ENCODE assay signal across 8 cellular contexts in genomic region chr7:17298102-17298839, GRCh38. TPM values are rescaled to one million over a fixed set of nuclear protein-coding genes. Genes with fewer than 3 reads are reported as not detected.
DNase-seq lines count a peak whose midpoint lies in the region; ATAC-seq lines count a peak whose summit lies in the region.

Gene AHR (plus strand): TSS chr7:17298652. CDS start chr7:17299265, 613 bp downstream.

- H3K27me3 Mint-ChIP-seq in activated T-helper 2 cell treated with anti-CD3 and anti-CD28 coated beads, Interferon-gamma antibody, Interleukin-2, Interleukin-4, amounts not matched to agents 10 μg/mL and 5 μg/mL and 100 μg/mL, durations not matched to agents 14 hours and 24 hours and 36 hours (ENCODE audit: low read depth), result peaks cover 2% of the 10 kb centered on the region
- no peaks in the 10 kb centered on the region for H3K27me3 Mint-ChIP-seq in natural killer cell treated with Interleukin-12 subunit alpha and Interleukin-12 subunit beta and Interleukin-15 and Interleukin-18, amount 100 ng/mL, for 72 hours

- H3K36me3 ChIP-seq in HUES6 (ENCODE audit: control insufficient read depth, insufficient read depth, low read length), result no peaks in the 10 kb centered on the region

- H3K9me3 ChIP-seq in HUES6 (ENCODE audit: control insufficient read depth, insufficient read depth, low read depth, low read length), result no peaks in the 10 kb centered on the region

- H3K27ac Mint-ChIP-seq in activated T-helper 2 cell treated with anti-CD3 and anti-CD28 coated beads, Interferon-gamma antibody, Interleukin-2, Interleukin-4, amounts not matched to agents 10 μg/mL and 5 μg/mL and 100 μg/mL, durations not matched to agents 14 hours and 24 hours and 36 hours, result peak within 1 kb of the TSS; percentile 95
- H3K27ac Mint-ChIP-seq in natural killer cell treated with Interleukin-12 subunit alpha and Interleukin-12 subunit beta and Interleukin-15 and Interleukin-18, amount 100 ng/mL, for 72 hours, result peak within 1 kb of the TSS; percentile 76 to 92

- H3K4me3 ChIP-seq in HUES6 (ENCODE audit: low read depth, low read length), result peak within 1 kb of the TSS; percentile 76

- intact Hi-C loops in activated T-helper 2 cell treated with anti-CD3 and anti-CD28 coated beads, Interferon-gamma antibody, Interleukin-2, Interleukin-4, amounts not matched to agents 10 μg/mL and 5 μg/mL and 100 μg/mL, durations not matched to agents 14 hours and 24 hours and 36 hours (cut with micrococcal nuclease), result loop anchor here (1.0 to 5.0 kb wide), 8 partner anchors 23 to 651 kb away; partner anchors contain the start of genes ANKMY2 and BZW2

- peaks cover 23% of the 10 kb centered on the region for H3K4me1 Mint-ChIP-seq in activated T-helper 2 cell treated with anti-CD3 and anti-CD28 coated beads, Interferon-gamma antibody, Interleukin-2, Interleukin-4, amounts not matched to agents 10 μg/mL and 5 μg/mL and 100 μg/mL, durations not matched to agents 14 hours and 24 hours and 36 hours (ENCODE audit: low read depth)
- H3K4me1 Mint-ChIP-seq in natural killer cell treated with Interleukin-12 subunit alpha and Interleukin-12 subunit beta and Interleukin-15 and Interleukin-18, amount 100 ng/mL, for 72 hours (ENCODE audit: low read depth in 2 of 2), result peaks cover 25 to 26% of the 10 kb centered on the region in 2 donors

- peaks cover 17% of the 10 kb centered on the region for H3K36me3 Mint-ChIP-seq in activated T-helper 2 cell treated with anti-CD3 and anti-CD28 coated beads, Interferon-gamma antibody, Interleukin-2, Interleukin-4, amounts not matched to agents 10 μg/mL and 5 μg/mL and 100 μg/mL, durations not matched to agents 14 hours and 24 hours and 36 hours (ENCODE audit: low read depth)
- H3K36me3 Mint-ChIP-seq in natural killer cell treated with Interleukin-12 subunit alpha and Interleukin-12 subunit beta and Interleukin-15 and Interleukin-18, amount 100 ng/mL, for 72 hours, result peaks cover 17% of the 10 kb centered on the region

- DNase-seq in D341Med (ENCODE audit: low spot score) (peak; percentile 94), RPMI7951 (ENCODE audit: low read depth) (peak; percentile 94), fibroblast of peridontal ligament (ENCODE audit: extremely low read depth) (peak; percentile 95)
- peak; percentile 67 for DNase-seq in activated T-helper 2 cell treated with anti-CD3 and anti-CD28 coated beads, Interferon-gamma antibody, Interleukin-2, Interleukin-4, amounts not matched to agents 10 μg/mL and 5 μg/mL and 100 μg/mL, durations not matched to agents 14 hours and 24 hours and 36 hours (ENCODE audit: low spot score)
- DNase-seq in natural killer cell treated with Interleukin-12 subunit alpha and Interleukin-12 subunit beta and Interleukin-15 and Interleukin-18, amount 100 ng/mL, for 72 hours (ENCODE audit: low spot score), result peak; percentile 86
- peak; percentile 89 for DNase-seq in stimulated activated naive CD8-positive, alpha-beta T cell treated with anti-CD3 and anti-CD28 coated beads, Interleukin-15, Interleukin-2, amounts not matched to agents 100 U/mL and 50 U/mL, for 24 hours

- H3K4me3 Mint-ChIP-seq in activated T-helper 2 cell treated with anti-CD3 and anti-CD28 coated beads, Interferon-gamma antibody, Interleukin-2, Interleukin-4, amounts not matched to agents 10 μg/mL and 5 μg/mL and 100 μg/mL, durations not matched to agents 14 hours and 24 hours and 36 hours (ENCODE audit: low read depth), result peak within 1 kb of the TSS; percentile 96
- peak within 1 kb of the TSS; percentile 96 for H3K4me3 Mint-ChIP-seq in natural killer cell treated with Interleukin-12 subunit alpha and Interleukin-12 subunit beta and Interleukin-15 and Interleukin-18, amount 100 ng/mL, for 72 hours

- peaks cover 28% of the 10 kb centered on the region for H3K27me3 ChIP-seq in HUES6 (ENCODE audit: control insufficient read depth, insufficient read depth, low read length)

- 0 out of 2 replicates have a peak, but pooled peaks cover 6% of the 10 kb centered on the region for H3K4me1 ChIP-seq in HUES6 (ENCODE audit: control insufficient read depth, insufficient read depth, low read length)

- ATAC-seq in GM21390 (IDR thresholded peaks at IDR 0.05; ENCODE audit: unreplicated experiment), result peak; percentile 47
- peak; percentile 89 to 91 for ATAC-seq in natural killer cell treated with Interleukin-12 subunit alpha and Interleukin-12 subunit beta and Interleukin-15 and Interleukin-18, amount 100 ng/mL, for 72 hours
- ATAC-seq in stimulated activated naive CD8-positive, alpha-beta T cell treated with anti-CD3 and anti-CD28 coated beads, Interleukin-15, Interleukin-2, amounts not matched to agents 100 U/mL and 50 U/mL, for 24 hours, result peak; percentile 87

- H3K9me3 Mint-ChIP-seq in activated T-helper 2 cell treated with anti-CD3 and anti-CD28 coated beads, Interferon-gamma antibody, Interleukin-2, Interleukin-4, amounts not matched to agents 10 μg/mL and 5 μg/mL and 100 μg/mL, durations not matched to agents 14 hours and 24 hours and 36 hours, result peaks cover 14% of the 10 kb centered on the region
- peaks cover 12% of the 10 kb centered on the region for H3K9me3 Mint-ChIP-seq in natural killer cell treated with Interleukin-12 subunit alpha and Interleukin-12 subunit beta and Interleukin-15 and Interleukin-18, amount 100 ng/mL, for 72 hours

- no peak within 1 kb of the TSS for H3K27ac ChIP-seq in HUES6 (ENCODE audit: low read depth, low read length)

- H3K9ac ChIP-seq in HUES6 (ENCODE audit: low read length), result peak within 1 kb of the TSS; percentile 60

RNA-seq across cellular contexts. Expression of gene AHR, which starts in this region (rescaled TPM):
- 96.6 and 113 TPM in 2 replicates for total RNA-seq in RPMI7951 (2014; rRNA removed; shearing (Covaris generic))
- total RNA-seq in activated T-helper 2 cell treated with anti-CD3 and anti-CD28 coated beads, Interferon-gamma antibody, Interleukin-2, Interleukin-4, amounts not matched to agents 10 μg/mL and 5 μg/mL and 100 μg/mL, durations not matched to agents 14 hours and 24 hours and 36 hours, result 34.3 and 37.2 TPM in 2 replicates
- total RNA-seq in natural killer cell treated with Interleukin-12 subunit alpha and Interleukin-12 subunit beta and Interleukin-15 and Interleukin-18, amount 100 ng/mL, for 72 hours, result 10 to 100 TPM; 36.5 to 40.8 TPM
